In the genomic region with DNA sequence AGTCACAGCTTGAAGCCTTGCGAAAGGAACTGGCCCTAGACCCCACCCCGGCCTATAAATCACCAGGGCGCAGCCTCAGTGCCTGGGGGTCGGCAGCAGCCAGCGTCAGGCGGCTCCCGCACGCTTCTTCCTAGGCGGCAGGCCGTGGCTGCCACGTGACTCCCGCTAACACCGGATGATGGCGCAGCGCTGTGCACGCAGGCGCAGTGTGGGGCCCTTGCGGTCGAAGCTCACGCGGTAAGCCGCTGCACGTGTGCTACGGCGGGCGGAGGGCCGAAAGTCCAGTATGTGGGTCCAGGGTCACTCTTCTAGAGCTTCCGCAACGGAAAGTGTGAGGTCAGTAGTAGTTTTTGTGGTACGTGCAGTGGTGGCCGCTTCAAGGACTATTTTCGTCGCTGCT, we compare ENCODE assay signal across 22 cellular contexts. TPM values are rescaled to one million over a fixed set of nuclear protein-coding genes. Genes with fewer than 3 reads are reported as not detected.
"Had no signal": no experiment of that assay in that cellular context is flagged by ENCODE, and none has a peak within 500 bp of the region (broad histone marks: within the 10 kb centered on the region; RNA-seq: fewer than 3 reads in every experiment).

A gene with protein sequence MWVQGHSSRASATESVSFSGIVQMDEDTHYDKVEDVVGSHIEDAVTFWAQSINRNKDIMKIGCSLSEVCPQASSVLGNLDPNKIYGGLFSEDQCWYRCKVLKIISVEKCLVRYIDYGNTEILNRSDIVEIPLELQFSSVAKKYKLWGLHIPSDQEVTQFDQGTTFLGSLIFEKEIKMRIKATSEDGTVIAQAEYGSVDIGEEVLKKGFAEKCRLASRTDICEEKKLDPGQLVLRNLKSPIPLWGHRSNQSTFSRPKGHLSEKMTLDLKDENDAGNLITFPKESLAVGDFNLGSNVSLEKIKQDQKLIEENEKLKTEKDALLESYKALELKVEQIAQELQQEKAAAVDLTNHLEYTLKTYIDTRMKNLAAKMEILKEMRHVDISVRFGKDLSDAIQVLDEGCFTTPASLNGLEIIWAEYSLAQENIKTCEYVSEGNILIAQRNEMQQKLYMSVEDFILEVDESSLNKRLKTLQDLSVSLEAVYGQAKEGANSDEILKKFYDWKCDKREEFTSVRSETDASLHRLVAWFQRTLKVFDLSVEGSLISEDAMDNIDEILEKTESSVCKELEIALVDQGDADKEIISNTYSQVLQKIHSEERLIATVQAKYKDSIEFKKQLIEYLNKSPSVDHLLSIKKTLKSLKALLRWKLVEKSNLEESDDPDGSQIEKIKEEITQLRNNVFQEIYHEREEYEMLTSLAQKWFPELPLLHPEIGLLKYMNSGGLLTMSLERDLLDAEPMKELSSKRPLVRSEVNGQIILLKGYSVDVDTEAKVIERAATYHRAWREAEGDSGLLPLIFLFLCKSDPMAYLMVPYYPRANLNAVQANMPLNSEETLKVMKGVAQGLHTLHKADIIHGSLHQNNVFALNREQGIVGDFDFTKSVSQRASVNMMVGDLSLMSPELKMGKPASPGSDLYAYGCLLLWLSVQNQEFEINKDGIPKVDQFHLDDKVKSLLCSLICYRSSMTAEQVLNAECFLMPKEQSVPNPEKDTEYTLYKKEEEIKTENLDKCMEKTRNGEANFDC (plus strand): TSS at position 220 of the 400 bp plus-strand sequence. CDS start 67 bp downstream, at position 287.

- H3K27ac ChIP-seq: coronary artery, epithelial cell of prostate, lower lobe of right lung, psoas muscle, skin epidermis, suprapubic skin had no signal

- H3K4me3 ChIP-seq: coronary artery, lower lobe of right lung, psoas muscle, skin epidermis, suprapubic skin had no signal

- H3K27ac Mint-ChIP-seq: activated CD4-positive, alpha-beta T cell treated with anti-CD3 and anti-CD28 coated beads, Interleukin-2, amount 10 ng/mL, durations not matched to agents 7 days and 5 days; activated CD8-positive, alpha-beta T cell treated with anti-CD3 and anti-CD28 coated beads, Interleukin-2, amount 10 ng/mL, durations not matched to agents 7 days and 5 days; activated naive CD4-positive, alpha-beta T cell treated with anti-CD3 and anti-CD28 coated beads for 36 hours; activated naive CD8-positive, alpha-beta T cell treated with anti-CD3 and anti-CD28 coated beads, Interleukin-2, amount 50 U/mL, for 24 hours; mesothelial cell of epicardium; stimulated activated naive CD8-positive, alpha-beta T cell treated with anti-CD3 and anti-CD28 coated beads, Interleukin-15, Interleukin-2, amounts not matched to agents 100 ng/mL and 50 ng/mL, for 24 hours; type B pancreatic cell had no signal

- H3K4me1 Mint-ChIP-seq: activated CD4-positive, alpha-beta T cell treated with anti-CD3 and anti-CD28 coated beads, Interleukin-2, amount 10 ng/mL, durations not matched to agents 7 days and 5 days; activated naive CD8-positive, alpha-beta T cell treated with anti-CD3 and anti-CD28 coated beads, Interleukin-2, amount 50 U/mL, for 24 hours; mesothelial cell of epicardium had no signal

- H3K4me3 Mint-ChIP-seq: activated CD4-positive, alpha-beta T cell treated with anti-CD3 and anti-CD28 coated beads, Interleukin-2, amount 10 ng/mL, durations not matched to agents 7 days and 5 days; activated CD8-positive, alpha-beta T cell treated with anti-CD3 and anti-CD28 coated beads, Interleukin-2, amount 10 ng/mL, durations not matched to agents 7 days and 5 days; activated naive CD4-positive, alpha-beta T cell treated with anti-CD3 and anti-CD28 coated beads for 36 hours; activated naive CD8-positive, alpha-beta T cell treated with anti-CD3 and anti-CD28 coated beads, Interleukin-2, amount 50 U/mL, for 24 hours; activated T-cell treated with anti-CD3 and anti-CD28 coated beads, Interleukin-2, amount 50 U/mL, for 4 hours; central memory CD8-positive, alpha-beta T cell; mesothelial cell of epicardium; stimulated activated naive CD8-positive, alpha-beta T cell treated with anti-CD3 and anti-CD28 coated beads, Interleukin-15, Interleukin-2, amounts not matched to agents 100 ng/mL and 50 ng/mL, for 24 hours; type B pancreatic cell had no signal

- H3K27me3 ChIP-seq: suprapubic skin had no signal

- H3K27me3 Mint-ChIP-seq: activated CD4-positive, alpha-beta T cell treated with anti-CD3 and anti-CD28 coated beads, Interleukin-2, amount 10 ng/mL, durations not matched to agents 7 days and 5 days; central memory CD8-positive, alpha-beta T cell; stimulated activated naive CD8-positive, alpha-beta T cell treated with anti-CD3 and anti-CD28 coated beads, Interleukin-15, Interleukin-2, amounts not matched to agents 100 ng/mL and 50 ng/mL, for 24 hours had no signal

- DNase-seq: activated CD4-positive, alpha-beta T cell treated with anti-CD3 and anti-CD28 coated beads, Interleukin-2, amount 10 ng/mL, durations not matched to agents 7 days and 5 days; activated CD8-positive, alpha-beta T cell treated with anti-CD3 and anti-CD28 coated beads, Interleukin-2, amount 10 ng/mL, durations not matched to agents 7 days and 5 days; activated naive CD4-positive, alpha-beta T cell treated with anti-CD3 and anti-CD28 coated beads for 36 hours; activated naive CD8-positive, alpha-beta T cell treated with anti-CD3 and anti-CD28 coated beads, Interleukin-2, amount 50 U/mL, for 24 hours; activated T-cell treated with anti-CD3 and anti-CD28 coated beads, Interleukin-2, amount 50 U/mL, for 4 hours; anterior cingulate cortex; foreskin fibroblast; hippocampal formation; islet precursor cell; lower lobe of right lung; psoas muscle; T-helper 9 cell had no signal

- H3K9me3 ChIP-seq: suprapubic skin had no signal

- H3K4me1 ChIP-seq: lower lobe of right lung, psoas muscle, suprapubic skin had no signal

- ATAC-seq: activated CD8-positive, alpha-beta T cell treated with anti-CD3 and anti-CD28 coated beads, Interleukin-2, amount 10 ng/mL, durations not matched to agents 7 days and 5 days; activated naive CD8-positive, alpha-beta T cell treated with anti-CD3 and anti-CD28 coated beads, Interleukin-2, amount 50 U/mL, for 24 hours; activated T-cell treated with anti-CD3 and anti-CD28 coated beads, Interleukin-2, amount 50 U/mL, for 4 hours; lower lobe of right lung; psoas muscle; right cardiac atrium had no signal

RNA-seq across cellular contexts. Expression of the gene that starts here (rescaled TPM):
- total RNA-seq: activated naive CD4-positive, alpha-beta T cell treated with anti-CD3 and anti-CD28 coated beads for 36 hours; myocyte had no signal
